Comparison of ENCODE assay signal across 19 cellular contexts in the genomic region with DNA sequence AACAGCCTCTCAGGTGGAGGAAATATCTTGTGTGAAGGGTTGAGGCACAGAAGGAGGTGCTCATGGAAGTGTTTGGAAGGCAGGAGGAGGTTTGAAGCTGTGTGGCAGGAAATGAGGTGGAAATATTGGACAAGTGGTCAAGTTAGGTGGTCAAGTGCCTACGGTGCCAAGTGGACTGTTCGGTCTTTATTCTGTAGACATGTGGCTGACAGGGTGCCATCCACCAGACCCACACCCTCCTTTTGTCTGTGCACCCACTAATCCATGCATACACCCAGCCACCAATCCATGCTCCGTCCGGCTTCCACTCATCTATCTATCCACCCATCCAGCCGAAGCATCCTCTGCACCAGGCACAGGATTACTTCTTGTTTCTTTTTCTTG. TPM values are rescaled to one million over a fixed set of nuclear protein-coding genes. Genes with fewer than 3 reads are reported as not detected.
DNase-seq lines count a peak whose midpoint lies in the region; ATAC-seq and TF ChIP-seq lines count a peak whose summit lies in the region.
"Had no signal": no experiment of that assay in that cellular context is flagged by ENCODE, and none has a peak within 500 bp of the region (broad histone marks: within the 10 kb centered on the region; RNA-seq: fewer than 3 reads in every experiment).

No MANE protein-coding gene starts in this region.

- TF ChIP-seq CTCF in right atrium auricular region (IDR thresholded peaks at IDR 0.05) (no peak), coronary artery (IDR thresholded peaks at IDR 0.05) (no peak), type B pancreatic cell (conservative IDR thresholded peaks at IDR 0.05) (no peak)

- no peak overlapping the region for H4K91ac ChIP-seq in mesenchymal stem cell (ENCODE audit: low read length)

- H3K27me3 Mint-ChIP-seq in type B pancreatic cell: peaks cover 78% of the 10 kb centered on the region

- no peak overlapping the region for H2AK5ac ChIP-seq in mesenchymal stem cell (ENCODE audit: low read length, severe bottlenecking)

- peaks cover 21% of the 10 kb centered on the region for H3K4me1 Mint-ChIP-seq in type B pancreatic cell (ENCODE audit: unreplicated experiment)

- no peak overlapping the region for H2BK12ac ChIP-seq in mesenchymal stem cell (ENCODE audit: low read length in 2 of 2)

- H3K27ac Mint-ChIP-seq in type B pancreatic cell: peak overlapping the region; percentile 37
- H3K27ac Mint-ChIP-seq: CD4-positive, alpha-beta T cell had no signal

- H3K4ac ChIP-seq in mesenchymal stem cell (ENCODE audit: low read depth in 1 of 2, low read length in 2 of 2): no peak overlapping the region

- no peak overlapping the region for H2BK5ac ChIP-seq in mesenchymal stem cell (ENCODE audit: low read depth, low read length, poor library complexity, severe bottlenecking)

- DNase-seq in right atrium auricular region (ENCODE audit: low spot score) (peak; percentile 38), left cardiac atrium (no peak), coronary artery (ENCODE audit: low spot score) (peak; percentile 17), type B pancreatic cell (ENCODE audit: extremely low spot score, unreplicated experiment) (peak; percentile 24), NCI-H526 (lab: John Stamatoyannopoulos, UW) (no peak), mesenchymal stem cell (no peak)
- DNase-seq: AML-193; Caco-2; CD4-positive, alpha-beta T cell; DMS79 treated with DMSO at 0.1 percent for 48 hours; GF-D8; GOT3; H7 had no signal

- H3K4me2 ChIP-seq in mesenchymal stem cell (ENCODE audit: low read length, poor library complexity, severe bottlenecking): no peak overlapping the region
- H3K4me2 ChIP-seq: A549 had no signal

- no peak for ATAC-seq in left cardiac atrium
- no peak for ATAC-seq in GM21825 (IDR thresholded peaks at IDR 0.05; ENCODE audit: unreplicated experiment)

- no peak overlapping the region for H3K18ac ChIP-seq in mesenchymal stem cell (ENCODE audit: low read depth in 1 of 2, low read length in 2 of 2)

- no peak overlapping the region for H3K9ac ChIP-seq in mesenchymal stem cell (ENCODE audit: low read length)

- H3K14ac ChIP-seq in mesenchymal stem cell (ENCODE audit: low read length in 2 of 2): no peak overlapping the region

- H4K8ac ChIP-seq in mesenchymal stem cell (ENCODE audit: low read length): no peak overlapping the region

- peaks cover 11% of the 10 kb centered on the region for H3K9me3 Mint-ChIP-seq in type B pancreatic cell
- H3K9me3 Mint-ChIP-seq: CD4-positive, alpha-beta T cell had no signal

- H3K9me3 ChIP-seq in right atrium auricular region (peaks cover 0 to 11% of the 10 kb centered on the region in 2 donors), mesenchymal stem cell (ENCODE audit: control insufficient read depth, low read length) (peaks cover 12% of the 10 kb centered on the region)

- no peak overlapping the region for H2AFZ ChIP-seq in mesenchymal stem cell (ENCODE audit: low read depth, low read length)

- WGBS in mesenchymal stem cell: 95% methylated on average over 5 of the region's 5 CpGs

- no peak overlapping the region for H3K23ac ChIP-seq in mesenchymal stem cell (ENCODE audit: low read length in 2 of 2)

- no peak overlapping the region for H2BK120ac ChIP-seq in mesenchymal stem cell (ENCODE audit: low read depth, low read length)

- no peaks in the 10 kb centered on the region for H3K36me3 ChIP-seq in right atrium auricular region
- H3K36me3 ChIP-seq in mesenchymal stem cell (ENCODE audit: control insufficient read depth in 1 of 2, insufficient read depth in 2 of 2, low read depth in 1 of 2, low read length in 2 of 2): peaks cover 0 to 2% of the 10 kb centered on the region in 2 experiments

- peaks cover 9% of the 10 kb centered on the region for H3K36me3 Mint-ChIP-seq in type B pancreatic cell

- H3K4me3 Mint-ChIP-seq in type B pancreatic cell: peak overlapping the region; percentile 60

- H3K27ac ChIP-seq in right atrium auricular region (no peak overlapping the region), coronary artery (no peak overlapping the region), layer of hippocampus (ENCODE audit: low read depth, low read length) (peak overlapping the region; percentile 32), mesenchymal stem cell (ENCODE audit: low read length, poor library complexity, severe bottlenecking) (no peak overlapping the region)
- H3K27ac ChIP-seq: 22Rv1, A549, C4-2B had no signal

- no peak overlapping the region for H2BK15ac ChIP-seq in mesenchymal stem cell (ENCODE audit: low read depth, poor library complexity, severe bottlenecking)

- H3K27me3 ChIP-seq in right atrium auricular region (peaks cover 0 to 9% of the 10 kb centered on the region in 2 donors), layer of hippocampus (ENCODE audit: control insufficient read depth, insufficient read depth, low read length) (peaks cover 12% of the 10 kb centered on the region), mesenchymal stem cell (ENCODE audit: control insufficient read depth in 1 of 2, insufficient read depth in 1 of 2, low read length in 2 of 2) (peaks cover 85 to 87% of the 10 kb centered on the region in 2 experiments)

- intact Hi-C loops in left cardiac atrium (cut with DNase I): no loop called here

- H3K79me1 ChIP-seq in mesenchymal stem cell (replicated peaks; ENCODE audit: low read length, poor library complexity, severe bottlenecking): no peaks in the 10 kb centered on the region

- peaks cover 0 to 11% of the 10 kb centered on the region in 2 donors for H3K4me1 ChIP-seq in right atrium auricular region
- H3K4me1 ChIP-seq in mesenchymal stem cell (ENCODE audit: control insufficient read depth, insufficient read depth, low read depth, low read length): peaks cover 10% of the 10 kb centered on the region
- H3K4me1 ChIP-seq: Caco-2 had no signal

- no peak overlapping the region for H3K4me3 ChIP-seq in right atrium auricular region
- no peak overlapping the region for H3K4me3 ChIP-seq in coronary artery
- H3K4me3 ChIP-seq in mesenchymal stem cell (ENCODE audit: insufficient read depth in 1 of 2, low read depth in 1 of 2, low read length in 2 of 2): no peak overlapping the region
- H3K4me3 ChIP-seq: A549 had no signal

RNA-seq across cellular contexts. Expression of gene SLC6A20, which starts 2.2 kb away (rescaled TPM):
- total RNA-seq in right atrium auricular region (not detected), left cardiac atrium (under 1 TPM in 1 of 2 donors, not detected in 1; 0.18 TPM), type B pancreatic cell (ENCODE audit: low replicate concordance) (1.5 and 3.2 TPM in 2 replicates)
- not detected for polyA plus RNA-seq in mesenchymal stem cell (2013, experiment 1 of 2)
- polyA plus RNA-seq in mesenchymal stem cell (2013, experiment 2 of 2): not detected
- total RNA-seq: CD4-positive, alpha-beta T cell had no signal
- polyA plus RNA-seq: A549, BJ had no signal

RNA-seq across cellular contexts. Expression of gene LZTFL1, which starts 47.8 kb away (rescaled TPM):
- total RNA-seq in right atrium auricular region (1 to 10 TPM; 8.3 to 8.9 TPM), left cardiac atrium (1 to 10 TPM; 8.6 to 9.1 TPM), type B pancreatic cell (ENCODE audit: low replicate concordance) (26.6 and 36.0 TPM in 2 replicates)
- 32.4 TPM for polyA plus RNA-seq in mesenchymal stem cell (2013, experiment 1 of 2)
- 32.4 TPM for polyA plus RNA-seq in mesenchymal stem cell (2013, experiment 2 of 2)

Comparison
In these comparisons a context has a peak if more than half of its experiments do, and no peak if none do; other contexts are left out.
1. DNase-seq: peak in right atrium auricular region (single experiment), coronary artery (single experiment) and type B pancreatic cell (single experiment); none in left cardiac atrium (single experiment), NCI-H526 (0 of 2) and mesenchymal stem cell (single experiment).